21 cellular contexts compared by ENCODE assay signal in the genomic region with DNA sequence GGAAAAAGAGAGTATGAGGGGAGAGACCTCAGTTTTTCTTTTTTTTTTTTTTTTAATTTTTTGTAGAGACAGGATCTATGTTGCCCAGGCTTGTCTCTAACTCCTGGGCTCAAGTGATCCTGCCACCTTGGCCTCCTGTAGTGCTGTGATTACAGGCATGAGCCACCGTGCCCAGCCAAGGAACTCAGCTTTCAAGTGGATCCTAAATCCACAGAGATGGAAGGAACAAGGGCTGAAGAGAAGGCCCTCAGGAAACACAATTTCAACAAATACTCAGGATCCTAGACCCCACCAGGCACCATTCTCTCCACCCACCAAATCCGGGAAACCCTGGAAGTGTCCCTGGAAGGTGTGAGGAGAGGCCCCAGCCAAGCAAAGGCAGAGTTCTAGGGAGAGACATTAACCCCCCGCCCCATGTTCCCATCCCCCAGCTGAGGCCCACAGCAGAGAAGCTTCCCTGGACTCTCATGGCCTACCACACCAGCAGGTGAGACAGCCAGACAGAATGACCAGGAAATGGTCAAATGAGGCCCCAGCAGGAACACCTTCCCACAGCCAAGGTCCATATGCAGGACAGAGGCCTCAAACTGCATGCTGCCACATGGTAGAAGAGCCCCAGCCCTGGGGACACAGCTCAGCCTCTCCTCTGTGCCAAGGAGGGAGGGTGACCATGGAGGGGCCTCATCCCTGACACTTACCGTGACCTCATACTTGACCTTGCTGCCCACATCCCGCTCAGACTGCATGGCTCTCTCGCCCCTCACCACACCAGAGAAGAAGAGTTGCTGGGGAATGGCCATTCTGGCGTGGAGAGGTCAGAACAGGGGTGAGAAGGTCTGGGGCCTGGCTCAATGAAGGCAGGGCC.
"Had no signal": no experiment of that assay in that cellular context is flagged by ENCODE, and none has a peak within 500 bp of the region (broad histone marks: within the 10 kb centered on the region; RNA-seq: fewer than 3 reads in every experiment).

No MANE protein-coding gene starts in this region.

- H3K4me3 Mint-ChIP-seq: natural killer cell treated with Interleukin-12 subunit alpha and Interleukin-12 subunit beta and Interleukin-15 and Interleukin-18, amount 100 ng/mL, for 72 hours; neural progenitor cell; type B pancreatic cell had no signal

- H3K27ac Mint-ChIP-seq: natural killer cell treated with Interleukin-12 subunit alpha and Interleukin-12 subunit beta and Interleukin-15 and Interleukin-18, amount 100 ng/mL, for 72 hours; neural progenitor cell; type B pancreatic cell had no signal

- ATAC-seq: left colon; left ventricle myocardium superior; natural killer cell treated with Interleukin-12 subunit alpha and Interleukin-12 subunit beta and Interleukin-15 and Interleukin-18, amount 100 ng/mL, for 72 hours; pancreas; right lobe of liver had no signal

- H3K27me3 ChIP-seq: colonic mucosa, esophagus squamous epithelium, hepatocyte, neural progenitor cell, pancreas, right lobe of liver, vagina had no signal

- H3K9me3 Mint-ChIP-seq: natural killer cell treated with Interleukin-12 subunit alpha and Interleukin-12 subunit beta and Interleukin-15 and Interleukin-18, amount 100 ng/mL, for 72 hours; neural progenitor cell; type B pancreatic cell had no signal

- H3K36me3 ChIP-seq: colonic mucosa, neural progenitor cell, pancreas, prostate gland, right lobe of liver, vagina had no signal

- H3K36me3 Mint-ChIP-seq: natural killer cell treated with Interleukin-12 subunit alpha and Interleukin-12 subunit beta and Interleukin-15 and Interleukin-18, amount 100 ng/mL, for 72 hours had no signal

- H3K27ac ChIP-seq: colonic mucosa, esophagus squamous epithelium, hepatocyte, neural progenitor cell, pancreas, prostate gland, right lobe of liver, skin epidermis, vagina had no signal

- H3K4me1 ChIP-seq: colonic mucosa, esophagus squamous epithelium, neural progenitor cell, pancreas, prostate gland, vagina had no signal

- DNase-seq: colonic mucosa; dermis blood vessel endothelial cell; esophagus squamous epithelium; foreskin fibroblast; left ventricle myocardium superior; mesenchymal stem cell; midbrain; nucleus accumbens; pancreas; stimulated activated CD4-positive, alpha-beta T cell treated with anti-CD3 and anti-CD28 coated beads, Interleukin-12 subunit alpha, Interleukin-12 subunit beta, amount 100 ng/mL, for 4 hours; stimulated activated naive CD4-positive, alpha-beta T cell treated with Interleukin-2 at 50 U/mL for 16 hours had no signal

- H3K4me3 ChIP-seq: colonic mucosa, esophagus squamous epithelium, hepatocyte, lung, neural progenitor cell, pancreas, prostate gland, right lobe of liver, skin epidermis, vagina had no signal

- H3K4me1 Mint-ChIP-seq: neural progenitor cell had no signal

- H3K9me3 ChIP-seq: colonic mucosa, esophagus squamous epithelium, pancreas, prostate gland, right lobe of liver, vagina had no signal

- H3K4me2 ChIP-seq: hepatocyte, neural progenitor cell had no signal

- H2AFZ ChIP-seq: hepatocyte, neural progenitor cell had no signal

- H3K79me2 ChIP-seq: hepatocyte had no signal
